Comparison of ENCODE assay signal across 1 cellular context in the genomic region with DNA sequence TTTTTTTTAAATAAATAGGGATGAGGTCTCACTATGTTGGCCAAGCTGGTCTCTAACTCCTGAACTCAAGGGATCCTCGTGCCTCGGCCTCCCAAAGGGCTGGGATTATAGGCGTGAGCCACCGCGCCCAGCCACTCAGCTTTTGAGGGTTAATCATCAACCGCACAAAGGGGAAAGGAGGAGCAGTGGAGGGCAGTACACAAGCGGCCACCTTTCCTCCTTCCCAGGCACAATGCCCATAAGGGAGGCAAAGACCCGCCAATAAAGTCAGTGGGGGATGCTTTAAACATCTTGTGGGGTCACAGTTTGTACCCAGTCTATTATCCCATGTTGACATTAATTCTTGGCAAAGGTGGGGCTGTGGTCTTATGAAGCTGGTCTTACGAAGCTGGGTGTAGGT.
TF ChIP-seq lines count a peak whose summit lies in the region.

No MANE protein-coding gene starts in this region.

TF ChIP-seq in endothelial cell of umbilical vein, 7 proteins besides CTCF, POLR2A, EP300 and RAD21:
- TF ChIP-seq FOS (IDR thresholded peaks at IDR 0.05; ENCODE audit: borderline replicate concordance, insufficient read depth, low read length) (no peak), POLR2AphosphoS5 (IDR thresholded peaks at IDR 0.05; ENCODE audit: insufficient read depth, low read depth, low read length) (no peak), JUN (IDR thresholded peaks at IDR 0.05; ENCODE audit: borderline replicate concordance, insufficient read depth, insufficient read length, low read depth) (no peak), MYC (IDR thresholded peaks at IDR 0.05; ENCODE audit: low read depth, low read length) (no peak), EZH2 (IDR thresholded peaks at IDR 0.05; ENCODE audit: borderline replicate concordance, low read depth, low read length, severe bottlenecking) (no peak), GATA2 (IDR thresholded peaks at IDR 0.05; ENCODE audit: insufficient read depth, insufficient read length, low read depth, low read length) (no peak)
- TF ChIP-seq, protein P1, sequence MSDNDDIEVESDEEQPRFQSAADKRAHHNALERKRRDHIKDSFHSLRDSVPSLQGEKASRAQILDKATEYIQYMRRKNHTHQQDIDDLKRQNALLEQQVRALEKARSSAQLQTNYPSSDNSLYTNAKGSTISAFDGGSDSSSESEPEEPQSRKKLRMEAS (IDR thresholded peaks at IDR 0.05; ENCODE audit: insufficient read depth, insufficient read length) = no peak
